2 cellular contexts compared by ENCODE assay signal in the genomic region with DNA sequence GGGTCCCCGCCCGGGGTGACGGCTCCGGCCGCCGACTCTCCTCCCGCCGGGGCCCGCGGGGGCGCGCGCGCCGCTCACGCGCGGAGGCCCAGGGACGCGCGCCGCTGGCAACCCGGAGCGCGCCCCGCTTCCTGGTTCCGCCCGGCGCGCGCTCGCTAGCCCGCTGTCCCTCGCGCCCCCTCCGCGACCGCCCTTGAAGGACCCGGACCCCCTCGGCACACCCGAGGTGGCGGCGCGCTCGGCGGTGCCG.
TF ChIP-seq lines count a peak whose summit lies in the region.

A gene (minus strand): TSS at position 33 of the 250 bp plus-strand sequence. CDS start 44,264 bp downstream, outside the sequence.

TF ChIP-seq in HEK293, 187 proteins besides CTCF, POLR2A, EP300 and RAD21 (continues in another document):
- TF ChIP-seq, protein P1, sequence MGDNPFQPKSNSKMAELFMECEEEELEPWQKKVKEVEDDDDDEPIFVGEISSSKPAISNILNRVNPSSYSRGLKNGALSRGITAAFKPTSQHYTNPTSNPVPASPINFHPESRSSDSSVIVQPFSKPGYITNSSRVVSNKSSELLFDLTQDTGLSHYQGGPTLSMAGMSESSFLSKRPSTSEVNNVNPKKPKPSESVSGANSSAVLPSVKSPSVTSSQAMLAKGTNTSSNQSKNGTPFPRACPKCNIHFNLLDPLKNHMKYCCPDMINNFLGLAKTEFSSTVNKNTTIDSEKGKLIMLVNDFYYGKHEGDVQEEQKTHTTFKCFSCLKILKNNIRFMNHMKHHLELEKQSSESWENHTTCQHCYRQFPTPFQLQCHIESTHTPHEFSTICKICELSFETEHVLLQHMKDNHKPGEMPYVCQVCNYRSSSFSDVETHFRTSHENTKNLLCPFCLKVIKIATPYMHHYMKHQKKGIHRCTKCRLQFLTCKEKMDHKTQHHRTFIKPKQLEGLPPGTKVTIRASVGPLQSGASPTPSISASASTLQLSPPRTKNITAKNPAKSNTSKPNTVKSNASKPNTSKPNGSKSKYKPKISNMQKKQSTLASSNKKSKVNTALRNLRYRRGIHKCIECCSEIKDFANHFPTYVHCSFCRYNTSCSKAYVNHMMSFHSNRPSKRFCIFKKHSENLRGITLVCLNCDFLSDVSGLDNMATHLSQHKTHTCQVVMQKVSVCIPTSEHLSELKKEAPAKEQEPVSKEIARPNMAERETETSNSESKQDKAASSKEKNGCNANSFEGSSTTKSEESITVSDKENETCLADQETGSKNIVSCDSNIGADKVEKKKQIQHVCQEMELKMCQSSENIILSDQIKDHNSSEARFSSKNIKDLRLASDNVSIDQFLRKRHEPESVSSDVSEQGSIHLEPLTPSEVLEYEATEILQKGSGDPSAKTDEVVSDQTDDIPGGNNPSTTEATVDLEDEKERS (tag by site-specific recombination; IDR thresholded peaks at IDR 0.05) = no peak
- TF ChIP-seq ZNF548 (tag by site-specific recombination; IDR thresholded peaks at IDR 0.05) = no peak
- no peak for TF ChIP-seq ZNF791 (tag by site-specific recombination; IDR thresholded peaks at IDR 0.05)
- TF ChIP-seq, protein P2, sequence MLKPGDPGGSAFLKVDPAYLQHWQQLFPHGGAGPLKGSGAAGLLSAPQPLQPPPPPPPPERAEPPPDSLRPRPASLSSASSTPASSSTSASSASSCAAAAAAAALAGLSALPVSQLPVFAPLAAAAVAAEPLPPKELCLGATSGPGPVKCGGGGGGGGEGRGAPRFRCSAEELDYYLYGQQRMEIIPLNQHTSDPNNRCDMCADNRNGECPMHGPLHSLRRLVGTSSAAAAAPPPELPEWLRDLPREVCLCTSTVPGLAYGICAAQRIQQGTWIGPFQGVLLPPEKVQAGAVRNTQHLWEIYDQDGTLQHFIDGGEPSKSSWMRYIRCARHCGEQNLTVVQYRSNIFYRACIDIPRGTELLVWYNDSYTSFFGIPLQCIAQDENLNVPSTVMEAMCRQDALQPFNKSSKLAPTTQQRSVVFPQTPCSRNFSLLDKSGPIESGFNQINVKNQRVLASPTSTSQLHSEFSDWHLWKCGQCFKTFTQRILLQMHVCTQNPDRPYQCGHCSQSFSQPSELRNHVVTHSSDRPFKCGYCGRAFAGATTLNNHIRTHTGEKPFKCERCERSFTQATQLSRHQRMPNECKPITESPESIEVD (tag by site-specific recombination; IDR thresholded peaks at IDR 0.05) = no peak
- TF ChIP-seq OVOL3 (tag by site-specific recombination; IDR thresholded peaks at IDR 0.05) = no peak
- TF ChIP-seq, protein P3, sequence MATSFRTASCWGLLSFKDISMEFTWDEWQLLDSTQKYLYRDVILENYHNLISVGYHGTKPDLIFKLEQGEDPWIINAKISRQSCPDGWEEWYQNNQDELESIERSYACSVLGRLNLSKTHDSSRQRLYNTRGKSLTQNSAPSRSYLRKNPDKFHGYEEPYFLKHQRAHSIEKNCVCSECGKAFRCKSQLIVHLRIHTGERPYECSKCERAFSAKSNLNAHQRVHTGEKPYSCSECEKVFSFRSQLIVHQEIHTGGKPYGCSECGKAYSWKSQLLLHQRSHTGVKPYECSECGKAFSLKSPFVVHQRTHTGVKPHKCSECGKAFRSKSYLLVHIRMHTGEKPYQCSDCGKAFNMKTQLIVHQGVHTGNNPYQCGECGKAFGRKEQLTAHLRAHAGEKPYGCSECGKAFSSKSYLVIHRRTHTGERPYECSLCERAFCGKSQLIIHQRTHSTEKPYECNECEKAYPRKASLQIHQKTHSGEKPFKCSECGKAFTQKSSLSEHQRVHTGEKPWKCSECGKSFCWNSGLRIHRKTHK (tag by site-specific recombination; IDR thresholded peaks at IDR 0.05) = no peak
- no peak for TF ChIP-seq REPIN1 (tag by site-specific recombination; IDR thresholded peaks at IDR 0.05; ENCODE audit: low read depth)
- TF ChIP-seq, protein P4, sequence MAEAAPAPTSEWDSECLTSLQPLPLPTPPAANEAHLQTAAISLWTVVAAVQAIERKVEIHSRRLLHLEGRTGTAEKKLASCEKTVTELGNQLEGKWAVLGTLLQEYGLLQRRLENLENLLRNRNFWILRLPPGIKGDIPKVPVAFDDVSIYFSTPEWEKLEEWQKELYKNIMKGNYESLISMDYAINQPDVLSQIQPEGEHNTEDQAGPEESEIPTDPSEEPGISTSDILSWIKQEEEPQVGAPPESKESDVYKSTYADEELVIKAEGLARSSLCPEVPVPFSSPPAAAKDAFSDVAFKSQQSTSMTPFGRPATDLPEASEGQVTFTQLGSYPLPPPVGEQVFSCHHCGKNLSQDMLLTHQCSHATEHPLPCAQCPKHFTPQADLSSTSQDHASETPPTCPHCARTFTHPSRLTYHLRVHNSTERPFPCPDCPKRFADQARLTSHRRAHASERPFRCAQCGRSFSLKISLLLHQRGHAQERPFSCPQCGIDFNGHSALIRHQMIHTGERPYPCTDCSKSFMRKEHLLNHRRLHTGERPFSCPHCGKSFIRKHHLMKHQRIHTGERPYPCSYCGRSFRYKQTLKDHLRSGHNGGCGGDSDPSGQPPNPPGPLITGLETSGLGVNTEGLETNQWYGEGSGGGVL (tag by site-specific recombination; IDR thresholded peaks at IDR 0.05) = no peak
- TF ChIP-seq ZNF707 (tag by site-specific recombination; IDR thresholded peaks at IDR 0.05) = no peak

TF ChIP-seq in HepG2, 621 proteins besides CTCF, POLR2A, EP300 and RAD21 (continued from another document):
- TF ChIP-seq, protein P5, sequence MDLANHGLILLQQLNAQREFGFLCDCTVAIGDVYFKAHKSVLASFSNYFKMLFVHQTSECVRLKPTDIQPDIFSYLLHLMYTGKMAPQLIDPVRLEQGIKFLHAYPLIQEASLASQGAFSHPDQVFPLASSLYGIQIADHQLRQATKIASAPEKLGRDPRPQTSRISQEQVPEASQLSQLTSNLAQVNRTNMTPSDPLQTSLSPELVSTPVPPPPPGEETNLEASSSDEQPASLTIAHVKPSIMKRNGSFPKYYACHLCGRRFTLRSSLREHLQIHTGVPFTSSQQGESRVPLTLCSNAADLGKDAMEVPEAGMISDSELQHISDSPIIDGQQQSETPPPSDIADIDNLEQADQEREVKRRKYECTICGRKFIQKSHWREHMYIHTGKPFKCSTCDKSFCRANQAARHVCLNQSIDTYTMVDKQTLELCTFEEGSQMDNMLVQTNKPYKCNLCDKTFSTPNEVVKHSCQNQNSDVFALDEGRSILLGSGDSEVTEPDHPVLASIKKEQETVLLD (CRISPR knock-in tag; IDR thresholded peaks at IDR 0.05; ENCODE audit: low read depth) = peak; percentile 50
- TF ChIP-seq PAX8 (CRISPR knock-in tag; IDR thresholded peaks at IDR 0.05; ENCODE audit: borderline replicate concordance) = no peak
- TF ChIP-seq, protein P6, sequence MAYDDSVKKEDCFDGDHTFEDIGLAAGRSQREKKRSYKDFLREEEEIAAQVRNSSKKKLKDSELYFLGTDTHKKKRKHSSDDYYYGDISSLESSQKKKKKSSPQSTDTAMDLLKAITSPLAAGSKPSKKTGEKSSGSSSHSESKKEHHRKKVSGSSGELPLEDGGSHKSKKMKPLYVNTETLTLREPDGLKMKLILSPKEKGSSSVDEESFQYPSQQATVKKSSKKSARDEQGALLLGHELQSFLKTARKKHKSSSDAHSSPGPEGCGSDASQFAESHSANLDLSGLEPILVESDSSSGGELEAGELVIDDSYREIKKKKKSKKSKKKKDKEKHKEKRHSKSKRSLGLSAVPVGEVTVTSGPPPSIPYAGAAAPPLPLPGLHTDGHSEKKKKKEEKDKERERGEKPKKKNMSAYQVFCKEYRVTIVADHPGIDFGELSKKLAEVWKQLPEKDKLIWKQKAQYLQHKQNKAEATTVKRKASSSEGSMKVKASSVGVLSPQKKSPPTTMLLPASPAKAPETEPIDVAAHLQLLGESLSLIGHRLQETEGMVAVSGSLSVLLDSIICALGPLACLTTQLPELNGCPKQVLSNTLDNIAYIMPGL (CRISPR knock-in tag; IDR thresholded peaks at IDR 0.05; ENCODE audit: borderline replicate concordance in 1 of 2, low read depth in 1 of 2) = no peak
- TF ChIP-seq NFE2 (CRISPR knock-in tag; IDR thresholded peaks at IDR 0.05) = no peak
- TF ChIP-seq ZSCAN31 (CRISPR knock-in tag; IDR thresholded peaks at IDR 0.05; ENCODE audit: low read depth) = peak; percentile 36; the same call in 1 of the 2 replicates
- TF ChIP-seq, protein P7, sequence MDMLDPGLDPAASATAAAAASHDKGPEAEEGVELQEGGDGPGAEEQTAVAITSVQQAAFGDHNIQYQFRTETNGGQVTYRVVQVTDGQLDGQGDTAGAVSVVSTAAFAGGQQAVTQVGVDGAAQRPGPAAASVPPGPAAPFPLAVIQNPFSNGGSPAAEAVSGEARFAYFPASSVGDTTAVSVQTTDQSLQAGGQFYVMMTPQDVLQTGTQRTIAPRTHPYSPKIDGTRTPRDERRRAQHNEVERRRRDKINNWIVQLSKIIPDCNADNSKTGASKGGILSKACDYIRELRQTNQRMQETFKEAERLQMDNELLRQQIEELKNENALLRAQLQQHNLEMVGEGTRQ (IDR thresholded peaks at IDR 0.05; ENCODE audit: low read depth, low read length) = no peak
- TF ChIP-seq, protein P7 (CRISPR knock-in tag; IDR thresholded peaks at IDR 0.05; ENCODE audit: borderline replicate concordance) = no peak
- no peak for TF ChIP-seq SYNCRIP (IDR thresholded peaks at IDR 0.05; ENCODE audit: insufficient read depth, low read depth, low read length)
- no peak for TF ChIP-seq ELF4 (CRISPR knock-in tag; IDR thresholded peaks at IDR 0.05; ENCODE audit: borderline replicate concordance)
- no peak for TF ChIP-seq HDAC2 (CRISPR knock-in tag; IDR thresholded peaks at IDR 0.05)
- TF ChIP-seq DNMT1 (CRISPR knock-in tag; IDR thresholded peaks at IDR 0.05) = no peak
- no peak for TF ChIP-seq TCF12 (IDR thresholded peaks at IDR 0.05)
- no peak for TF ChIP-seq TCF12 (CRISPR knock-in tag; IDR thresholded peaks at IDR 0.05)
- TF ChIP-seq KLF9 (CRISPR knock-in tag; IDR thresholded peaks at IDR 0.05; ENCODE audit: low read depth) = no peak
- 0 out of 2 replicates have a peak, but pooled peaks have one; percentile 53 for TF ChIP-seq ZNF672 (CRISPR knock-in tag; IDR thresholded peaks at IDR 0.05)
- TF ChIP-seq, protein P8, sequence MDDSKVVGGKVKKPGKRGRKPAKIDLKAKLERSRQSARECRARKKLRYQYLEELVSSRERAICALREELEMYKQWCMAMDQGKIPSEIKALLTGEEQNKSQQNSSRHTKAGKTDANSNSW (CRISPR knock-in tag; IDR thresholded peaks at IDR 0.05; ENCODE audit: borderline replicate concordance) = no peak
